ENCODE assay signal across 16 cellular contexts in the genomic region with DNA sequence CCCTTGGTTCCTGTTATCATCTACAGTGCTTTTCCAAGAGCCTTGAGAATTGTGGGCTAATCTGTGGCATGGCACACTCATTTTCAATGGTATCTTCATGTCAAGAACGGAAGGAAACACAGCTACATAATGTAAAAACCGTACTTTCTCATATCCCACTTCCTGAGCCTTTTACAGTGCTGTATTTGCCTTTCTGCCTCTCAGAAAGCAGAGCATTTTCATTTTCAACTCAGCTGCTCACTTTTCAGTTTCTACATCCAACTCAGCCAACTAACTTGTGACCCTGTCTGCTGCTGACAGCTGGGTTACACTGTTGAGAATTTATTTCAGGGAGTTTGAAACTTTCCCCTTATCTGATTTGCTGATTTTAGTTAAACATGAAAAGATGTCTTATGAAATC.
DNase-seq lines count a peak whose midpoint lies in the region; ATAC-seq and TF ChIP-seq lines count a peak whose summit lies in the region.
"Had no signal": no experiment of that assay in that cellular context is flagged by ENCODE, and none has a peak within 500 bp of the region (broad histone marks: within the 10 kb centered on the region; RNA-seq: fewer than 3 reads in every experiment).

No MANE protein-coding gene starts in this region.

- H3K36me3 ChIP-seq in mucosa of descending colon (ENCODE audit: low read depth) = no peaks in the 10 kb centered on the region
- H3K36me3 ChIP-seq: vagina had no signal

- POLR2A ChIA-PET in CD4-positive, alpha-beta T cell (lab: Charles Lee) = no interaction called here

- H3K4me1 ChIP-seq in mucosa of descending colon (ENCODE audit: low read depth) = no peaks in the 10 kb centered on the region
- H3K4me1 ChIP-seq: vagina had no signal

- no peaks in the 10 kb centered on the region for H3K36me3 Mint-ChIP-seq in CD4-positive, alpha-beta T cell (ENCODE audit: low read depth)
- peaks cover 0 to 3% (median 0%) of the 10 kb centered on the region in 3 donors for H3K36me3 Mint-ChIP-seq in immature natural killer cell

- ATAC-seq in GM18517 (IDR thresholded peaks at IDR 0.05; ENCODE audit: unreplicated experiment) = peak; percentile 91
- peak; percentile 73 for ATAC-seq in GM21515 (IDR thresholded peaks at IDR 0.05; ENCODE audit: unreplicated experiment)
- peak; percentile 94 for ATAC-seq in HG02973 (IDR thresholded peaks at IDR 0.05; ENCODE audit: unreplicated experiment)
- peak; percentile 85 for ATAC-seq in HG03521 (IDR thresholded peaks at IDR 0.05; ENCODE audit: unreplicated experiment)
- no peak for ATAC-seq in mucosa of descending colon
- ATAC-seq in CD4-positive, alpha-beta T cell (ENCODE audit: poor library complexity) = no peak
- ATAC-seq: SK-N-SH treated with all-trans-retinoic acid at 6 μM for 48 hours had no signal

- DNase-seq in mucosa of descending colon (no peak), NCI-H1436 treated with DMSO at 0.1 percent for 48 hours (lab: John Stamatoyannopoulos, UW) (no peak), immature natural killer cell (no peak)
- no peak for DNase-seq in CD4-positive, alpha-beta T cell
- DNase-seq: activated T-cell treated with anti-CD3 and anti-CD28 coated beads for 4 hours, amygdala, dermis blood vessel endothelial cell, DMS153, Karpas-422, posterior cingulate gyrus had no signal

- no peak overlapping the region for H3K27ac Mint-ChIP-seq in CD4-positive, alpha-beta T cell
- no peak overlapping the region for H3K27ac Mint-ChIP-seq in immature natural killer cell

- no peaks in the 10 kb centered on the region for H3K27me3 ChIP-seq in CD4-positive, alpha-beta T cell (ENCODE audit: control insufficient read depth, insufficient read depth, low read length)
- H3K27me3 ChIP-seq: vagina had no signal

- no peak for TF ChIP-seq CTCF in mucosa of descending colon (IDR thresholded peaks at IDR 0.05)
- TF ChIP-seq CTCF in CD4-positive, alpha-beta T cell (IDR thresholded peaks at IDR 0.05) = no peak

- no peaks in the 10 kb centered on the region for H3K27me3 Mint-ChIP-seq in CD4-positive, alpha-beta T cell
- no peaks in the 10 kb centered on the region for H3K27me3 Mint-ChIP-seq in immature natural killer cell (ENCODE audit: low read depth in 3 of 3)

- no peak overlapping the region for H3K4me3 Mint-ChIP-seq in CD4-positive, alpha-beta T cell
- H3K4me3 Mint-ChIP-seq in immature natural killer cell = no peak overlapping the region

- no peak overlapping the region for H3K27ac ChIP-seq in CD4-positive, alpha-beta T cell (ENCODE audit: low read depth, low read length)
- H3K27ac ChIP-seq: vagina had no signal

- peaks cover 2% of the 10 kb centered on the region for H3K9me3 Mint-ChIP-seq in CD4-positive, alpha-beta T cell
- H3K9me3 Mint-ChIP-seq in immature natural killer cell = peaks cover 2 to 36% (median 7%) of the 10 kb centered on the region in 6 donors

- intact Hi-C loops in mucosa of descending colon (cut with DNase I, micrococcal nuclease) = no loop called here
- intact Hi-C loops in CD4-positive, alpha-beta T cell (cut with DNase I, micrococcal nuclease) = no loop called here

- H3K4me1 Mint-ChIP-seq in CD4-positive, alpha-beta T cell (ENCODE audit: low read depth) = no peaks in the 10 kb centered on the region
- H3K4me1 Mint-ChIP-seq in immature natural killer cell = no peaks in the 10 kb centered on the region

- H3K9me3 ChIP-seq in mucosa of descending colon = no peaks in the 10 kb centered on the region
- no peaks in the 10 kb centered on the region for H3K9me3 ChIP-seq in CD4-positive, alpha-beta T cell (ENCODE audit: control insufficient read depth, low read length)
- H3K9me3 ChIP-seq: vagina had no signal

- CTCF ChIA-PET in CD4-positive, alpha-beta T cell (lab: Charles Lee) = no interaction called here

- H3K4me3 ChIP-seq in mucosa of descending colon = no peak overlapping the region
- H3K4me3 ChIP-seq: vagina had no signal

Comparison
In these comparisons a context has a peak if more than half of its experiments do, and no peak if none do; other contexts are left out.
1. ATAC-seq: peak in GM18517 (single experiment), GM21515 (single experiment), HG02973 (single experiment) and HG03521 (single experiment); none in mucosa of descending colon (single experiment) and CD4-positive, alpha-beta T cell (single experiment).